35 cellular contexts compared by ENCODE assay signal in genomic region chr2:174403628-174404027, GRCh38.
"Had no signal": no experiment of that assay in that cellular context is flagged by ENCODE, and none has a peak within 500 bp of the region (broad histone marks: within the 10 kb centered on the region; RNA-seq: fewer than 3 reads in every experiment).

No MANE protein-coding gene starts in this region.

- H3K4me3 ChIP-seq: MG63 had no signal

- H3K9me3 ChIP-seq: MG63 had no signal

- DNase-seq: Karpas-422, Kasumi-1, MG63, MM.1S, MV-4-11, NCI-H1048, NCI-H1092, NCI-H1092 treated with DMSO at 0.1 percent for 48 hours, NCI-H1105, NCI-H1105 treated with DMSO at 0.1 percent for 48 hours, NCI-H1417, NCI-H1417 treated with DMSO at 0.1 percent for 48 hours, NCI-H1436, NCI-H1436 treated with DMSO at 0.1 percent for 48 hours, NCI-H146, NCI-H1694, NCI-H1694 treated with DMSO at 0.1 percent for 48 hours, NCI-H187, NCI-H187 treated with DMSO at 0.1 percent for 48 hours, NCI-H1930, NCI-H2029, NCI-H2029 treated with DMSO at 0.1 percent for 48 hours, NCI-H2081, NCI-H2081 treated with DMSO at 0.1 percent for 48 hours, NCI-H2107, NCI-H2171, NCI-H2171 treated with DMSO at 0.1 percent for 48 hours, NCI-H2227 treated with DMSO at 0.1 percent for 48 hours, NCI-H226, NCI-H345, NCI-H446, NCI-H446 treated with DMSO at 0.1 percent for 48 hours, NCI-H510A, NCI-H510A treated with DMSO at 0.1 percent for 48 hours, NCI-H524 had no signal
